Comparison of ENCODE assay signal across 20 cellular contexts in genomic region chr1:204733869-204734596, GRCh38. TPM values are rescaled to one million over a fixed set of nuclear protein-coding genes. Genes with fewer than 3 reads are reported as not detected.
"Had no signal": no experiment of that assay in that cellular context is flagged by ENCODE, and none has a peak within 500 bp of the region (broad histone marks: within the 10 kb centered on the region; RNA-seq: fewer than 3 reads in every experiment).

No MANE protein-coding gene starts in this region.

- DNase-seq: activated CD4-positive, alpha-beta memory T cell treated with anti-CD3 and anti-CD28 coated beads for 36 hours; activated naive CD4-positive, alpha-beta T cell; activated naive CD8-positive, alpha-beta T cell treated with anti-CD3 and anti-CD28 coated beads for 36 hours; activated T-cell treated with anti-CD3 and anti-CD28 coated beads, Interleukin-2, amount 50 U/mL, for 1 hour; body of pancreas; cortex of kidney; erythroblast; foreskin melanocyte; glutamatergic neuron; hypothalamus; islet precursor cell; mammary epithelial cell; midbrain; occipital lobe; posterior cingulate gyrus; stimulated activated CD4-positive, alpha-beta T cell treated with anti-CD3 and anti-CD28 coated beads, Interleukin-2, amount 100 ng/mL, for 24 hours; testis; upper lobe of left lung had no signal

- H3K27me3 ChIP-seq: body of pancreas, testis, upper lobe of left lung had no signal

- H3K27ac ChIP-seq: body of pancreas, testis, upper lobe of left lung had no signal

- H3K4me1 ChIP-seq: body of pancreas, testis, upper lobe of left lung had no signal

- H3K9me3 ChIP-seq: testis had no signal

- H3K36me3 ChIP-seq: upper lobe of left lung had no signal

- ATAC-seq: activated T-helper 17 cell treated with anti-CD3 and anti-CD28 coated beads, Interleukin-2, amount 50 U/mL, for 72 hours; body of pancreas had no signal

- H3K4me3 ChIP-seq: body of pancreas, testis, upper lobe of left lung had no signal

RNA-seq across cellular contexts. Expression of gene LRRN2, which starts 48.5 kb away (rescaled TPM):
- total RNA-seq: activated CD4-positive, alpha-beta memory T cell treated with anti-CD3 and anti-CD28 coated beads for 36 hours; activated naive CD8-positive, alpha-beta T cell treated with anti-CD3 and anti-CD28 coated beads for 36 hours; activated T-helper 17 cell treated with anti-CD3 and anti-CD28 coated beads, Interleukin-2, amount 50 U/mL, for 72 hours; T-helper 2 cell treated with Interferon-gamma antibody and Interleukin-4, amounts not matched to agents 100 ng/mL and 5 ng/mL, for 36 hours had no signal
- polyA plus RNA-seq: mammary epithelial cell had no signal
